In the genomic region with DNA sequence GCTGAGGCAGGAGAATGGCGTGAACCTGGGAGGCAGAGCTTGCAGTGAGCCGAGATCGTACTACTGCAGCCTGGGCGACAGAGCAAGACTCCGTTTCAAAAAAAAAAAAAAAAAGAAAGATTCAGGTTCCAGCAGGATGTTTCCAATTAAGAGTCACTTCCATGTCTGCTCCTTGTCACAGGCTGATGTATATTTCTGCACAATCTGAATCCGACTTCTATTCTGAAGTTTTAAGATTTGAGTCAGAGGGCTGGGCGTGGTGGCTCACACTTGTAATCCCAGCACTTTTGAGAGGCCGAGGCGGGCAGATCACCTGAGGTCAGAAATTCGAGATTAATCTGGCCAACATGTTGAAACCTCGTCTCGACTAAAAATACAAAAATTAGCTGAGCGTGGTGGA, we compare ENCODE assay signal across 2 cellular contexts.
TF ChIP-seq lines count a peak whose summit lies in the region.

No MANE protein-coding gene starts in this region.

TF ChIP-seq in SK-N-SH treated with all-trans-retinoic acid at 6 μM for 48 hours, 23 proteins besides CTCF, POLR2A, EP300 and RAD21 (continued from another document):
- TF ChIP-seq, protein P1, sequence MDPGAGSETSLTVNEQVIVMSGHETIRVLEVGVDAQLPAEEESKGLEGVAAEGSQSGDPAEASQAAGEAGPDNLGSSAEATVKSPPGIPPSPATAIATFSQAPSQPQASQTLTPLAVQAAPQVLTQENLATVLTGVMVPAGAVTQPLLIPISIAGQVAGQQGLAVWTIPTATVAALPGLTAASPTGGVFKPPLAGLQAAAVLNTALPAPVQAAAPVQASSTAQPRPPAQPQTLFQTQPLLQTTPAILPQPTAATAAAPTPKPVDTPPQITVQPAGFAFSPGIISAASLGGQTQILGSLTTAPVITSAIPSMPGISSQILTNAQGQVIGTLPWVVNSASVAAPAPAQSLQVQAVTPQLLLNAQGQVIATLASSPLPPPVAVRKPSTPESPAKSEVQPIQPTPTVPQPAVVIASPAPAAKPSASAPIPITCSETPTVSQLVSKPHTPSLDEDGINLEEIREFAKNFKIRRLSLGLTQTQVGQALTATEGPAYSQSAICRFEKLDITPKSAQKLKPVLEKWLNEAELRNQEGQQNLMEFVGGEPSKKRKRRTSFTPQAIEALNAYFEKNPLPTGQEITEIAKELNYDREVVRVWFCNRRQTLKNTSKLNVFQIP (CRISPR knock-in tag; IDR thresholded peaks at IDR 0.05; ENCODE audit: borderline replicate concordance, low read depth): no peak
- TF ChIP-seq ZC3H10 (CRISPR knock-in tag; IDR thresholded peaks at IDR 0.05): no peak
- no peak for TF ChIP-seq ZNF8 (CRISPR knock-in tag; IDR thresholded peaks at IDR 0.05)
- TF ChIP-seq, protein P2, sequence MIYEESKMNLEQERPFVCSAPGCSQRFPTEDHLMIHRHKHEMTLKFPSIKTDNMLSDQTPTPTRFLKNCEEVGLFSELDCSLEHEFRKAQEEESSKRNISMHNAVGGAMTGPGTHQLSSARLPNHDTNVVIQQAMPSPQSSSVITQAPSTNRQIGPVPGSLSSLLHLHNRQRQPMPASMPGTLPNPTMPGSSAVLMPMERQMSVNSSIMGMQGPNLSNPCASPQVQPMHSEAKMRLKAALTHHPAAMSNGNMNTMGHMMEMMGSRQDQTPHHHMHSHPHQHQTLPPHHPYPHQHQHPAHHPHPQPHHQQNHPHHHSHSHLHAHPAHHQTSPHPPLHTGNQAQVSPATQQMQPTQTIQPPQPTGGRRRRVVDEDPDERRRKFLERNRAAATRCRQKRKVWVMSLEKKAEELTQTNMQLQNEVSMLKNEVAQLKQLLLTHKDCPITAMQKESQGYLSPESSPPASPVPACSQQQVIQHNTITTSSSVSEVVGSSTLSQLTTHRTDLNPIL (CRISPR knock-in tag; IDR thresholded peaks at IDR 0.05; ENCODE audit: low read depth): no peak
- TF ChIP-seq, protein P3, sequence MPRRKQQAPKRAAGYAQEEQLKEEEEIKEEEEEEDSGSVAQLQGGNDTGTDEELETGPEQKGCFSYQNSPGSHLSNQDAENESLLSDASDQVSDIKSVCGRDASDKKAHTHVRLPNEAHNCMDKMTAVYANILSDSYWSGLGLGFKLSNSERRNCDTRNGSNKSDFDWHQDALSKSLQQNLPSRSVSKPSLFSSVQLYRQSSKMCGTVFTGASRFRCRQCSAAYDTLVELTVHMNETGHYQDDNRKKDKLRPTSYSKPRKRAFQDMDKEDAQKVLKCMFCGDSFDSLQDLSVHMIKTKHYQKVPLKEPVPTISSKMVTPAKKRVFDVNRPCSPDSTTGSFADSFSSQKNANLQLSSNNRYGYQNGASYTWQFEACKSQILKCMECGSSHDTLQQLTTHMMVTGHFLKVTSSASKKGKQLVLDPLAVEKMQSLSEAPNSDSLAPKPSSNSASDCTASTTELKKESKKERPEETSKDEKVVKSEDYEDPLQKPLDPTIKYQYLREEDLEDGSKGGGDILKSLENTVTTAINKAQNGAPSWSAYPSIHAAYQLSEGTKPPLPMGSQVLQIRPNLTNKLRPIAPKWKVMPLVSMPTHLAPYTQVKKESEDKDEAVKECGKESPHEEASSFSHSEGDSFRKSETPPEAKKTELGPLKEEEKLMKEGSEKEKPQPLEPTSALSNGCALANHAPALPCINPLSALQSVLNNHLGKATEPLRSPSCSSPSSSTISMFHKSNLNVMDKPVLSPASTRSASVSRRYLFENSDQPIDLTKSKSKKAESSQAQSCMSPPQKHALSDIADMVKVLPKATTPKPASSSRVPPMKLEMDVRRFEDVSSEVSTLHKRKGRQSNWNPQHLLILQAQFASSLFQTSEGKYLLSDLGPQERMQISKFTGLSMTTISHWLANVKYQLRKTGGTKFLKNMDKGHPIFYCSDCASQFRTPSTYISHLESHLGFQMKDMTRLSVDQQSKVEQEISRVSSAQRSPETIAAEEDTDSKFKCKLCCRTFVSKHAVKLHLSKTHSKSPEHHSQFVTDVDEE (CRISPR knock-in tag; IDR thresholded peaks at IDR 0.05): no peak
- TF ChIP-seq ISL1 (CRISPR knock-in tag; IDR thresholded peaks at IDR 0.05): no peak
- no peak for TF ChIP-seq SNAI2 (CRISPR knock-in tag; IDR thresholded peaks at IDR 0.05)
- TF ChIP-seq ZNF70 (CRISPR knock-in tag; IDR thresholded peaks at IDR 0.05): no peak
- TF ChIP-seq, protein P4, sequence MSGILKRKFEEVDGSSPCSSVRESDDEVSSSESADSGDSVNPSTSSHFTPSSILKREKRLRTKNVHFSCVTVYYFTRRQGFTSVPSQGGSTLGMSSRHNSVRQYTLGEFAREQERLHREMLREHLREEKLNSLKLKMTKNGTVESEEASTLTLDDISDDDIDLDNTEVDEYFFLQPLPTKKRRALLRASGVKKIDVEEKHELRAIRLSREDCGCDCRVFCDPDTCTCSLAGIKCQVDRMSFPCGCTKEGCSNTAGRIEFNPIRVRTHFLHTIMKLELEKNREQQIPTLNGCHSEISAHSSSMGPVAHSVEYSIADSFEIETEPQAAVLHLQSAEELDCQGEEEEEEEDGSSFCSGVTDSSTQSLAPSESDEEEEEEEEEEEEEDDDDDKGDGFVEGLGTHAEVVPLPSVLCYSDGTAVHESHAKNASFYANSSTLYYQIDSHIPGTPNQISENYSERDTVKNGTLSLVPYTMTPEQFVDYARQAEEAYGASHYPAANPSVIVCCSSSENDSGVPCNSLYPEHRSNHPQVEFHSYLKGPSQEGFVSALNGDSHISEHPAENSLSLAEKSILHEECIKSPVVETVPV (CRISPR knock-in tag; IDR thresholded peaks at IDR 0.05): no peak
- no peak for TF ChIP-seq GLIS3 (CRISPR knock-in tag; IDR thresholded peaks at IDR 0.05)
- TF ChIP-seq, protein P5, sequence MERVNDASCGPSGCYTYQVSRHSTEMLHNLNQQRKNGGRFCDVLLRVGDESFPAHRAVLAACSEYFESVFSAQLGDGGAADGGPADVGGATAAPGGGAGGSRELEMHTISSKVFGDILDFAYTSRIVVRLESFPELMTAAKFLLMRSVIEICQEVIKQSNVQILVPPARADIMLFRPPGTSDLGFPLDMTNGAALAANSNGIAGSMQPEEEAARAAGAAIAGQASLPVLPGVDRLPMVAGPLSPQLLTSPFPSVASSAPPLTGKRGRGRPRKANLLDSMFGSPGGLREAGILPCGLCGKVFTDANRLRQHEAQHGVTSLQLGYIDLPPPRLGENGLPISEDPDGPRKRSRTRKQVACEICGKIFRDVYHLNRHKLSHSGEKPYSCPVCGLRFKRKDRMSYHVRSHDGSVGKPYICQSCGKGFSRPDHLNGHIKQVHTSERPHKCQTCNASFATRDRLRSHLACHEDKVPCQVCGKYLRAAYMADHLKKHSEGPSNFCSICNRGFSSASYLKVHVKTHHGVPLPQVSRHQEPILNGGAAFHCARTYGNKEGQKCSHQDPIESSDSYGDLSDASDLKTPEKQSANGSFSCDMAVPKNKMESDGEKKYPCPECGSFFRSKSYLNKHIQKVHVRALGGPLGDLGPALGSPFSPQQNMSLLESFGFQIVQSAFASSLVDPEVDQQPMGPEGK (CRISPR knock-in tag; IDR thresholded peaks at IDR 0.05; ENCODE audit: borderline replicate concordance): no peak
- no peak for TF ChIP-seq ESRRG (CRISPR knock-in tag; IDR thresholded peaks at IDR 0.05)
- no peak for TF ChIP-seq TOX (CRISPR knock-in tag; IDR thresholded peaks at IDR 0.05; ENCODE audit: borderline replicate concordance)
- no peak for TF ChIP-seq BACH2 (CRISPR knock-in tag; IDR thresholded peaks at IDR 0.05; ENCODE audit: borderline replicate concordance)

TF ChIP-seq in SK-N-SH, 30 proteins besides CTCF, POLR2A, EP300 and RAD21 (continued from another document):
- TF ChIP-seq, protein P6, sequence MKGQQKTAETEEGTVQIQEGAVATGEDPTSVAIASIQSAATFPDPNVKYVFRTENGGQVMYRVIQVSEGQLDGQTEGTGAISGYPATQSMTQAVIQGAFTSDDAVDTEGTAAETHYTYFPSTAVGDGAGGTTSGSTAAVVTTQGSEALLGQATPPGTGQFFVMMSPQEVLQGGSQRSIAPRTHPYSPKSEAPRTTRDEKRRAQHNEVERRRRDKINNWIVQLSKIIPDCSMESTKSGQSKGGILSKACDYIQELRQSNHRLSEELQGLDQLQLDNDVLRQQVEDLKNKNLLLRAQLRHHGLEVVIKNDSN (IDR thresholded peaks at IDR 0.05; ENCODE audit: borderline replicate concordance, low read depth): no peak
- TF ChIP-seq RCOR1 (IDR thresholded peaks at IDR 0.05; ENCODE audit: low read length) (no peak), NFIC (IDR thresholded peaks at IDR 0.05; ENCODE audit: borderline replicate concordance) (no peak)
TF ChIP-seq in SK-N-SH: peak in this region for 0.
